In the genomic region with DNA sequence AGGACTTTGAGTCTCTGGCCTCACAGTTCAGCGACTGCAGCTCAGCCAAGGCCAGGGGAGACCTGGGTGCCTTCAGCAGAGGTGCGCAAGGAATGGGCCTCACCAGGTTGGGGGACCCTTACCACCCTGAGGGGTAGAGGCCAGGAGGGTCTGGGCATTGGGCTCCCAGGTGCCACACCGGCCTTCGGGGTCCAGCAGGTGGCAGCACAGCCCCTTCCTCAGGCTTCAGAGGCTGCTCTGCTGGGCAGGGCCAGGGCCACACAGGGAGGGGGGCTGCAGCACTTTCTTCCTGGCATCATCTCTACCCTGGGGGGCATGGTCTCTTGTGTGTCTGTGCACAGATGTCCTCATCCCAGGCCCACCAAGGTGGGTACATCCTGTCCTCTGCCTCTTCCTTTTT, we compare ENCODE assay signal across 9 cellular contexts. TPM values are rescaled to one million over a fixed set of nuclear protein-coding genes. Genes with fewer than 3 reads are reported as not detected.
DNase-seq lines count a peak whose midpoint lies in the region; ATAC-seq and TF ChIP-seq lines count a peak whose summit lies in the region.
"Had no signal": no experiment of that assay in that cellular context is flagged by ENCODE, and none has a peak within 500 bp of the region (broad histone marks: within the 10 kb centered on the region; RNA-seq: fewer than 3 reads in every experiment).

No MANE protein-coding gene starts in this region.

- ATAC-seq in GM18858 (IDR thresholded peaks at IDR 0.05; ENCODE audit: unreplicated experiment) (no peak), omental fat pad (ENCODE audit: low FRiP score) (no peak)

- DNase-seq in AG04449 (ENCODE audit: low read depth, low spot score) (no peak), HEK293T (ENCODE audit: extremely low spot score) (peak; percentile 53), iPS-NIHi7 (ENCODE audit: extremely low spot score) (peak; percentile 82), KG1 (lab: John Stamatoyannopoulos, UW) (no peak), GOT3 (lab: John Stamatoyannopoulos, UW) (no peak), omental fat pad (ENCODE audit: low spot score) (no peak)
- DNase-seq in activated CD8-positive, alpha-beta memory T cell treated with anti-CD3 and anti-CD28 coated beads for 24 hours, result peak; percentile 66
- DNase-seq: MG63 had no signal

- peak; percentile 48 for TF ChIP-seq CTCF in AG04449 (IDR thresholded peaks at IDR 0.05; ENCODE audit: insufficient read depth, low read length, missing control alignments)
- no peak for TF ChIP-seq CTCF in omental fat pad (IDR thresholded peaks at IDR 0.05)

- no peak overlapping the region for H3K4me3 ChIP-seq in AG04449 (ENCODE audit: low read depth, low read length)
- H3K4me3 ChIP-seq: MG63 had no signal

- CTCF ChIA-PET in AG04449 (lab: Yijun Ruan, JAX), result interaction anchor here (2.0 to 4.2 kb wide), 3 partner anchors 9 to 20 kb away, joined by 10 to 69 read pairs (median 23); a partner anchor contains a TSS
- CTCF ChIA-PET in HEK293T (lab: Yijun Ruan, JAX), result no interaction called here

- POLR2A ChIA-PET in AG04449 (lab: Yijun Ruan, JAX) (no interaction called here), HEK293T (lab: Yijun Ruan, JAX) (no interaction called here)

TF ChIP-seq in HEK293T, 16 proteins besides CTCF, POLR2A, EP300 and RAD21:
- no peak for TF ChIP-seq ELF4 (IDR thresholded peaks at IDR 0.05)
- TF ChIP-seq BHLHE40 (IDR thresholded peaks at IDR 0.05; ENCODE audit: borderline replicate concordance), result no peak
- no peak for TF ChIP-seq NFRKB (IDR thresholded peaks at IDR 0.05)
- TF ChIP-seq FOXM1 (IDR thresholded peaks at IDR 0.05; ENCODE audit: borderline replicate concordance), result no peak
- TF ChIP-seq TARDBP (IDR thresholded peaks at IDR 0.05), result no peak
- no peak for TF ChIP-seq SUZ12 (IDR thresholded peaks at IDR 0.05)
- no peak for TF ChIP-seq ZNF384 (IDR thresholded peaks at IDR 0.05)
- no peak for TF ChIP-seq HDGF (IDR thresholded peaks at IDR 0.05; ENCODE audit: borderline replicate concordance)
- TF ChIP-seq FOXA1 (IDR thresholded peaks at IDR 0.05), result no peak
- TF ChIP-seq LEF1 (IDR thresholded peaks at IDR 0.05; ENCODE audit: borderline replicate concordance), result no peak

RNA-seq across cellular contexts. Expression of a gene that starts 12.9 kb away (rescaled TPM):
- 10 to 100 TPM; 59.3 to 97.7 (median 77.0) TPM for total RNA-seq in omental fat pad

RNA-seq across cellular contexts. Expression of a gene that starts 20.3 kb away (rescaled TPM):
- total RNA-seq in omental fat pad, result 100 to 1,000 TPM; 407 to 513 (median 455) TPM

RNA-seq across cellular contexts. Expression of a gene that starts 29.2 kb away (rescaled TPM):
- total RNA-seq in omental fat pad, result 10 to 100 TPM; 18.1 to 27.9 (median 22.6) TPM

Comparison
In these comparisons a context has a peak if more than half of its experiments do, and no peak if none do; other contexts are left out.
1. DNase-seq: peak in HEK293T (single experiment), activated CD8-positive, alpha-beta memory T cell treated with anti-CD3 and anti-CD28 coated beads for 24 hours (single experiment) and iPS-NIHi7 (single experiment); none in AG04449 (single experiment), KG1 (single experiment), GOT3 (single experiment) and omental fat pad (single experiment).